Comparison of ENCODE assay signal across 1 cellular context in genomic region chr2:237323656-237324055, GRCh38.
TF ChIP-seq lines count a peak whose summit lies in the region.

No MANE protein-coding gene starts in this region.

TF ChIP-seq in HepG2, 621 proteins besides CTCF, POLR2A, EP300 and RAD21:
- no peak for TF ChIP-seq ATAD3A (CRISPR knock-in tag; IDR thresholded peaks at IDR 0.05)
- TF ChIP-seq SOX6 (IDR thresholded peaks at IDR 0.05) = no peak
- TF ChIP-seq SOX6 (CRISPR knock-in tag; IDR thresholded peaks at IDR 0.05) = no peak
- TF ChIP-seq, protein P1, sequence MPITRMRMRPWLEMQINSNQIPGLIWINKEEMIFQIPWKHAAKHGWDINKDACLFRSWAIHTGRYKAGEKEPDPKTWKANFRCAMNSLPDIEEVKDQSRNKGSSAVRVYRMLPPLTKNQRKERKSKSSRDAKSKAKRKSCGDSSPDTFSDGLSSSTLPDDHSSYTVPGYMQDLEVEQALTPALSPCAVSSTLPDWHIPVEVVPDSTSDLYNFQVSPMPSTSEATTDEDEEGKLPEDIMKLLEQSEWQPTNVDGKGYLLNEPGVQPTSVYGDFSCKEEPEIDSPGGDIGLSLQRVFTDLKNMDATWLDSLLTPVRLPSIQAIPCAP (CRISPR knock-in tag; IDR thresholded peaks at IDR 0.05; ENCODE audit: low read depth) = no peak
- TF ChIP-seq, protein P2, sequence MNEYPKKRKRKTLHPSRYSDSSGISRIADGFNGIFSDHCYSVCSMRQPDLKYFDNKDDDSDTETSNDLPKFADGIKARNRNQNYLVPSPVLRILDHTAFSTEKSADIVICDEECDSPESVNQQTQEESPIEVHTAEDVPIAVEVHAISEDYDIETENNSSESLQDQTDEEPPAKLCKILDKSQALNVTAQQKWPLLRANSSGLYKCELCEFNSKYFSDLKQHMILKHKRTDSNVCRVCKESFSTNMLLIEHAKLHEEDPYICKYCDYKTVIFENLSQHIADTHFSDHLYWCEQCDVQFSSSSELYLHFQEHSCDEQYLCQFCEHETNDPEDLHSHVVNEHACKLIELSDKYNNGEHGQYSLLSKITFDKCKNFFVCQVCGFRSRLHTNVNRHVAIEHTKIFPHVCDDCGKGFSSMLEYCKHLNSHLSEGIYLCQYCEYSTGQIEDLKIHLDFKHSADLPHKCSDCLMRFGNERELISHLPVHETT (CRISPR knock-in tag; conservative IDR thresholded peaks at IDR 0.05) = no peak
- no peak for TF ChIP-seq MATR3 (CRISPR knock-in tag; IDR thresholded peaks at IDR 0.05)
- TF ChIP-seq JUNB (CRISPR knock-in tag; IDR thresholded peaks at IDR 0.05; ENCODE audit: borderline replicate concordance) = no peak
- no peak for TF ChIP-seq HDAC1 (CRISPR knock-in tag; IDR thresholded peaks at IDR 0.05)
